In the genomic region with DNA sequence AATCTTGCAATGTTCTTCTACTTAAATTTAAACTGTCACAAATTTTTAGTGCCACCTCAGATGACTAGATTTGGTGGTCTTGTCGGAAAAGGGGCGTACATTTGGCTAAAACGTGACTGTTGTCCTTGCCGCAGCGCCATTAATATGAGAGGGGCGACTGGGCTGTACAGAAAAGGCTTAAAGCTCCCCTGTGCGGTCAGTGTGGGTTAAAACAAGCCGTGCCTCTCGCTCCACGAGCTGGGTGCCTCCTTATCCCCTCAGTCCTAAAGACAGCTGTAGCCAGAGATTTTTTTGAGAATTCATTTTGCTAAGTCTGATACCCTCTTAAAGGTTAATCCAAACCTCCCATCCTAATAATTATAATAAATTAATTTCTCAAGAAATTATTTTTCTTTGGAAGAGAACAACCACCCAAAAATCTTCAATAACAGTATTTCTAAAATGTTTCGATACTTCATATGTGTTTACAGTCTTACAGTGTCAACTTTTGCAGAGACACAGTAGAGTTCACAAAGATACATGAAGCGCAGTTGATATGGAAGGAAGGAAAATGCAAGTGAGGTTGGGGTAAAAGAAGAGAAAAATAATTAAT, we compare ENCODE assay signal across 9 cellular contexts.
DNase-seq lines count a peak whose midpoint lies in the region; ATAC-seq, FAIRE-seq and TF ChIP-seq lines count a peak whose summit lies in the region.
"Had no signal": no experiment of that assay in that cellular context is flagged by ENCODE, and none has a peak within 500 bp of the region (broad histone marks: within the 10 kb centered on the region; RNA-seq: fewer than 3 reads in every experiment).

No MANE protein-coding gene starts in this region.

- H3K27ac ChIP-seq in right atrium auricular region (no peak overlapping the region), foreskin keratinocyte (no peak overlapping the region)

- peak in 1 of 2 donors; percentile 60 for TF ChIP-seq CTCF in right atrium auricular region (IDR thresholded peaks at IDR 0.05)
- peak; percentile 75 for TF ChIP-seq CTCF in foreskin keratinocyte (conservative IDR thresholded peaks at IDR 0.05)
- peak; percentile 66 for TF ChIP-seq CTCF in progenitor cell of endocrine pancreas (IDR thresholded peaks at IDR 0.05; ENCODE audit: unreplicated experiment)

- no peaks in the 10 kb centered on the region for H3K27me3 ChIP-seq in right atrium auricular region
- no peaks in the 10 kb centered on the region for H3K27me3 ChIP-seq in foreskin keratinocyte

- no peaks in the 10 kb centered on the region for H3K4me1 Mint-ChIP-seq in progenitor cell of endocrine pancreas (ENCODE audit: low read depth)

- peak; percentile 51 for DNase-seq in Right ventricle myocardium superior
- DNase-seq in right atrium auricular region (ENCODE audit: low spot score) = no peak
- DNase-seq in SK-MEL-5 (ENCODE audit: low read depth, low spot score) = peak; percentile 81
- peak in 1 of 2 donors; percentile 22 for DNase-seq in foreskin keratinocyte
- DNase-seq in progenitor cell of endocrine pancreas (ENCODE audit: low spot score, unreplicated experiment) = no peak
- DNase-seq in GM12891 (ENCODE audit: insufficient read length, low spot score) = no peak

- no peak for FAIRE-seq in GM12891 (lab: Jason Lieb, UNC)

- intact Hi-C loops in Right ventricle myocardium superior (cut with DNase I) = loop anchor here (5.0 kb wide), 1 partner anchor 901 kb away; no protein-coding TSS in a partner anchor

- H3K9me3 Mint-ChIP-seq in progenitor cell of endocrine pancreas (ENCODE audit: low read depth) = peaks cover under 1% of the 10 kb centered on the region
- H3K9me3 Mint-ChIP-seq: dendritic cell treated with granulocyte-macrophage colony-stimulating factor and Interleukin-4, amounts not matched to agents 40 ng/mL and 50 ng/mL, for 4 days had no signal

- H3K27ac Mint-ChIP-seq in progenitor cell of endocrine pancreas = no peak overlapping the region
- H3K27ac Mint-ChIP-seq: dendritic cell treated with granulocyte-macrophage colony-stimulating factor and Interleukin-4, amounts not matched to agents 40 ng/mL and 50 ng/mL, for 4 days had no signal

- H3K27me3 Mint-ChIP-seq in progenitor cell of endocrine pancreas = peaks cover 16% of the 10 kb centered on the region

- H3K4me3 ChIP-seq in right atrium auricular region = no peak overlapping the region

- in situ Hi-C loops in SK-MEL-5 (cut with HindIII; ENCODE audit: low pct_unique_long_range_greater_than_20kb, low sequenced_read_pairs) = no loop called here

- H3K4me1 ChIP-seq in right atrium auricular region (no peaks in the 10 kb centered on the region), foreskin keratinocyte (no peaks in the 10 kb centered on the region)

- ATAC-seq in Right ventricle myocardium superior (ENCODE audit: poor library complexity) (peak; percentile 85), HG03460 (IDR thresholded peaks at IDR 0.05; ENCODE audit: unreplicated experiment) (peak; percentile 62), foreskin keratinocyte (peak; percentile 58), HG03520 (IDR thresholded peaks at IDR 0.05; ENCODE audit: unreplicated experiment) (no peak)

- no peaks in the 10 kb centered on the region for H3K36me3 ChIP-seq in right atrium auricular region

- H3K9me3 ChIP-seq in right atrium auricular region = no peaks in the 10 kb centered on the region

- no peak overlapping the region for H3K4me3 Mint-ChIP-seq in progenitor cell of endocrine pancreas (ENCODE audit: low read depth)
- H3K4me3 Mint-ChIP-seq: dendritic cell treated with granulocyte-macrophage colony-stimulating factor and Interleukin-4, amounts not matched to agents 40 ng/mL and 50 ng/mL, for 4 days had no signal

- no peaks in the 10 kb centered on the region for H3K36me3 Mint-ChIP-seq in progenitor cell of endocrine pancreas (ENCODE audit: insufficient read depth)

- no peak for TF ChIP-seq POLR2A in GM12891 (IDR thresholded peaks at IDR 0.05; ENCODE audit: low read depth, low read length)

TF ChIP-seq in GM12891, 5 proteins besides CTCF, POLR2A, EP300 and RAD21:
- no peak for TF ChIP-seq SPI1 (IDR thresholded peaks at IDR 0.05; ENCODE audit: low read depth, low read length)
- no peak for TF ChIP-seq POLR2AphosphoS5 (IDR thresholded peaks at IDR 0.05; ENCODE audit: low read depth, low read length)
- no peak for TF ChIP-seq PAX5 (IDR thresholded peaks at IDR 0.05; ENCODE audit: insufficient read depth, low read length, severe bottlenecking)
- TF ChIP-seq POU2F2 (IDR thresholded peaks at IDR 0.05; ENCODE audit: low read depth, low read length) = no peak
- no peak for TF ChIP-seq TAF1 (IDR thresholded peaks at IDR 0.05; ENCODE audit: low read depth, low read length)

Comparison
In these comparisons a context has a peak if more than half of its experiments do, and no peak if none do; other contexts are left out.
1. DNase-seq: peak in Right ventricle myocardium superior (single experiment) and SK-MEL-5 (single experiment); none in right atrium auricular region (single experiment), progenitor cell of endocrine pancreas (single experiment) and GM12891 (single experiment).